Comparison of ENCODE assay signal across 15 cellular contexts in genomic region chr6:75287424-75287823, GRCh38. TPM values are rescaled to one million over a fixed set of nuclear protein-coding genes. Genes with fewer than 3 reads are reported as not detected.
DNase-seq lines count a peak whose midpoint lies in the region; ATAC-seq and TF ChIP-seq lines count a peak whose summit lies in the region.
"Had no signal": no experiment of that assay in that cellular context is flagged by ENCODE, and none has a peak within 500 bp of the region (broad histone marks: within the 10 kb centered on the region; RNA-seq: fewer than 3 reads in every experiment).

No MANE protein-coding gene starts in this region.

- no peak for TF ChIP-seq CTCF in coronary artery (IDR thresholded peaks at IDR 0.05)

- no peak overlapping the region for H3K4me3 ChIP-seq in coronary artery
- H3K4me3 ChIP-seq: breast epithelium, esophagus squamous epithelium, right lobe of liver had no signal

- H3K27ac Mint-ChIP-seq in activated naive CD4-positive, alpha-beta T cell treated with anti-CD3 and anti-CD28 coated beads for 36 hours = peak overlapping the region; percentile 75
- H3K27ac Mint-ChIP-seq in activated CD8-positive, alpha-beta T cell treated with anti-CD3 and anti-CD28 coated beads, Interleukin-2, amount 10 ng/mL, durations not matched to agents 7 days and 5 days = no peak overlapping the region
- H3K27ac Mint-ChIP-seq in stimulated activated naive CD8-positive, alpha-beta T cell treated with anti-CD3 and anti-CD28 coated beads, Interleukin-15, amount 100 ng/mL, for 72 hours = peak overlapping the region; percentile 87 to 96

- H3K4me1 Mint-ChIP-seq in activated naive CD4-positive, alpha-beta T cell treated with anti-CD3 and anti-CD28 coated beads for 36 hours (ENCODE audit: low read depth) = peaks cover 33% of the 10 kb centered on the region
- H3K4me1 Mint-ChIP-seq in activated CD8-positive, alpha-beta T cell treated with anti-CD3 and anti-CD28 coated beads, Interleukin-2, amount 10 ng/mL, durations not matched to agents 7 days and 5 days (ENCODE audit: low read depth) = peaks cover 31% of the 10 kb centered on the region
- peaks cover 33% of the 10 kb centered on the region for H3K4me1 Mint-ChIP-seq in stimulated activated naive CD8-positive, alpha-beta T cell treated with anti-CD3 and anti-CD28 coated beads, Interleukin-15, amount 100 ng/mL, for 72 hours

- no peak for ATAC-seq in activated CD8-positive, alpha-beta T cell treated with anti-CD3 and anti-CD28 coated beads, Interleukin-2, amount 10 ng/mL, durations not matched to agents 7 days and 5 days
- no peak for ATAC-seq in stimulated activated naive CD8-positive, alpha-beta T cell treated with anti-CD3 and anti-CD28 coated beads, Interleukin-15, amount 100 ng/mL, for 72 hours
- ATAC-seq in GM19023 (IDR thresholded peaks at IDR 0.05; ENCODE audit: unreplicated experiment) = no peak
- ATAC-seq in HG03565 (IDR thresholded peaks at IDR 0.05; ENCODE audit: unreplicated experiment) = no peak
- ATAC-seq: right lobe of liver had no signal

- H3K9me3 Mint-ChIP-seq in activated naive CD4-positive, alpha-beta T cell treated with anti-CD3 and anti-CD28 coated beads for 36 hours = no peaks in the 10 kb centered on the region
- no peaks in the 10 kb centered on the region for H3K9me3 Mint-ChIP-seq in activated CD8-positive, alpha-beta T cell treated with anti-CD3 and anti-CD28 coated beads, Interleukin-2, amount 10 ng/mL, durations not matched to agents 7 days and 5 days (ENCODE audit: insufficient read depth)
- no peaks in the 10 kb centered on the region for H3K9me3 Mint-ChIP-seq in stimulated activated naive CD8-positive, alpha-beta T cell treated with anti-CD3 and anti-CD28 coated beads, Interleukin-15, amount 100 ng/mL, for 72 hours

- intact Hi-C loops in activated naive CD4-positive, alpha-beta T cell treated with anti-CD3 and anti-CD28 coated beads for 36 hours (cut with micrococcal nuclease) = no loop called here

- CTCF ChIA-PET in activated naive CD4-positive, alpha-beta T cell treated with anti-CD3 and anti-CD28 coated beads for 36 hours (lab: Charles Lee) = interaction anchor here (1.2 kb wide), 1 partner anchor 10 kb away, joined by 3 read pairs; no protein-coding TSS in a partner anchor
- CTCF ChIA-PET in activated CD8-positive, alpha-beta T cell treated with anti-CD3 and anti-CD28 coated beads, Interleukin-2, amount 10 ng/mL, durations not matched to agents 7 days and 5 days (lab: Charles Lee) = interaction anchor here (1.8 kb wide), 1 partner anchor 19 kb away, joined by 4 read pairs; no protein-coding TSS in a partner anchor

- H3K4me3 Mint-ChIP-seq in activated naive CD4-positive, alpha-beta T cell treated with anti-CD3 and anti-CD28 coated beads for 36 hours = no peak overlapping the region
- peak overlapping the region; percentile 5 for H3K4me3 Mint-ChIP-seq in activated CD8-positive, alpha-beta T cell treated with anti-CD3 and anti-CD28 coated beads, Interleukin-2, amount 10 ng/mL, durations not matched to agents 7 days and 5 days
- no peak overlapping the region for H3K4me3 Mint-ChIP-seq in stimulated activated naive CD8-positive, alpha-beta T cell treated with anti-CD3 and anti-CD28 coated beads, Interleukin-15, amount 100 ng/mL, for 72 hours

- H3K27ac ChIP-seq in coronary artery = no peak overlapping the region
- H3K27ac ChIP-seq: breast epithelium, right lobe of liver, VCaP had no signal

- no peak for DNase-seq in activated naive CD4-positive, alpha-beta T cell treated with anti-CD3 and anti-CD28 coated beads for 36 hours
- DNase-seq in activated naive CD4-positive, alpha-beta T cell treated with anti-CD3 and anti-CD28 coated beads, Interleukin-2, amount 50 U/mL, for 16 hours = no peak
- peak; percentile 59 for DNase-seq in NCI-H526 treated with DMSO at 0.1 percent for 48 hours (lab: John Stamatoyannopoulos, UW)
- no peak for DNase-seq in activated CD8-positive, alpha-beta T cell treated with anti-CD3 and anti-CD28 coated beads, Interleukin-2, amount 10 ng/mL, durations not matched to agents 7 days and 5 days
- no peak for DNase-seq in stimulated activated naive CD8-positive, alpha-beta T cell treated with anti-CD3 and anti-CD28 coated beads, Interleukin-15, amount 100 ng/mL, for 72 hours
- no peak for DNase-seq in coronary artery (ENCODE audit: low spot score)
- DNase-seq: activated naive CD4-positive, alpha-beta T cell treated with Interleukin-2 at 50 U/mL for 16 hours; esophagus squamous epithelium; NCI-H187 treated with DMSO at 0.1 percent for 48 hours; occipital lobe; right lobe of liver had no signal

- H3K27me3 Mint-ChIP-seq in activated naive CD4-positive, alpha-beta T cell treated with anti-CD3 and anti-CD28 coated beads for 36 hours (ENCODE audit: low read depth) = no peaks in the 10 kb centered on the region
- no peaks in the 10 kb centered on the region for H3K27me3 Mint-ChIP-seq in activated CD8-positive, alpha-beta T cell treated with anti-CD3 and anti-CD28 coated beads, Interleukin-2, amount 10 ng/mL, durations not matched to agents 7 days and 5 days (ENCODE audit: low read depth)
- no peaks in the 10 kb centered on the region for H3K27me3 Mint-ChIP-seq in stimulated activated naive CD8-positive, alpha-beta T cell treated with anti-CD3 and anti-CD28 coated beads, Interleukin-15, amount 100 ng/mL, for 72 hours

- H3K36me3 Mint-ChIP-seq in activated naive CD4-positive, alpha-beta T cell treated with anti-CD3 and anti-CD28 coated beads for 36 hours (ENCODE audit: low read depth) = peaks cover 6% of the 10 kb centered on the region
- peaks cover 10% of the 10 kb centered on the region for H3K36me3 Mint-ChIP-seq in activated CD8-positive, alpha-beta T cell treated with anti-CD3 and anti-CD28 coated beads, Interleukin-2, amount 10 ng/mL, durations not matched to agents 7 days and 5 days (ENCODE audit: low read depth)

- POLR2A ChIA-PET in activated CD8-positive, alpha-beta T cell treated with anti-CD3 and anti-CD28 coated beads, Interleukin-2, amount 10 ng/mL, durations not matched to agents 7 days and 5 days (lab: Charles Lee) = no interaction called here

RNA-seq across cellular contexts. Expression of gene TMEM30A, which starts 2.8 kb away (rescaled TPM):
- total RNA-seq in activated naive CD4-positive, alpha-beta T cell treated with anti-CD3 and anti-CD28 coated beads for 36 hours = 10 to 100 TPM; 68.9 to 76.0 TPM
- 10 to 100 TPM; 50.2 to 56.4 TPM for total RNA-seq in activated CD8-positive, alpha-beta T cell treated with anti-CD3 and anti-CD28 coated beads, Interleukin-2, amount 10 ng/mL, durations not matched to agents 7 days and 5 days

RNA-seq across cellular contexts. Expression of gene COX7A2, which starts 43.8 kb away (rescaled TPM):
- total RNA-seq in activated naive CD4-positive, alpha-beta T cell treated with anti-CD3 and anti-CD28 coated beads for 36 hours = 100 to 1,000 TPM; 577 to 592 TPM
- total RNA-seq in activated CD8-positive, alpha-beta T cell treated with anti-CD3 and anti-CD28 coated beads, Interleukin-2, amount 10 ng/mL, durations not matched to agents 7 days and 5 days = 100 to 1,000 TPM; 430 to 441 TPM
